In genomic region chr12:110794623-110795280, GRCh38 we compare ENCODE assay signal across 19 cellular contexts. TPM values are rescaled to one million over a fixed set of nuclear protein-coding genes. Genes with fewer than 3 reads are reported as not detected.
DNase-seq lines count a peak whose midpoint lies in the region; ATAC-seq and TF ChIP-seq lines count a peak whose summit lies in the region.
"Had no signal": no experiment of that assay in that cellular context is flagged by ENCODE, and none has a peak within 500 bp of the region (broad histone marks: within the 10 kb centered on the region; RNA-seq: fewer than 3 reads in every experiment).

No MANE protein-coding gene starts in this region.

- no peaks in the 10 kb centered on the region for H3K27me3 Mint-ChIP-seq in stimulated activated naive CD8-positive, alpha-beta T cell treated with anti-CD3 and anti-CD28 coated beads, Interleukin-15, amount 100 ng/mL, for 72 hours
- peaks cover 11% of the 10 kb centered on the region for H3K27me3 Mint-ChIP-seq in neural progenitor cell (ENCODE audit: insufficient read depth, low read depth)
- no peaks in the 10 kb centered on the region for H3K27me3 Mint-ChIP-seq in activated T-cell treated with anti-CD3 and anti-CD28 coated beads, Interleukin-2, amount 50 U/mL, for 24 hours

- no peak for ATAC-seq in stimulated activated naive CD8-positive, alpha-beta T cell treated with anti-CD3 and anti-CD28 coated beads, Interleukin-15, amount 100 ng/mL, for 72 hours
- no peak for ATAC-seq in stimulated activated naive CD8-positive, alpha-beta T cell treated with anti-CD3 and anti-CD28 coated beads, Interleukin-15, Interleukin-2, amounts not matched to agents 100 U/mL and 50 U/mL, for 24 hours
- ATAC-seq in HG03442 (IDR thresholded peaks at IDR 0.05; ENCODE audit: unreplicated experiment) (no peak), GM19455 (IDR thresholded peaks at IDR 0.05; ENCODE audit: unreplicated experiment) (no peak)

- H3K4me1 Mint-ChIP-seq in stimulated activated naive CD8-positive, alpha-beta T cell treated with anti-CD3 and anti-CD28 coated beads, Interleukin-15, amount 100 ng/mL, for 72 hours: peaks cover 12% of the 10 kb centered on the region
- peaks cover 6% of the 10 kb centered on the region for H3K4me1 Mint-ChIP-seq in neural progenitor cell
- peaks cover 15% of the 10 kb centered on the region for H3K4me1 Mint-ChIP-seq in activated T-cell treated with anti-CD3 and anti-CD28 coated beads, Interleukin-2, amount 50 U/mL, for 24 hours (ENCODE audit: low read depth)

- H3K4me3 ChIP-seq in neural progenitor cell: no peak overlapping the region
- H3K4me3 ChIP-seq: vagina had no signal

- no peak overlapping the region for H2AFZ ChIP-seq in neural progenitor cell (replicated peaks)

- H3K36me3 Mint-ChIP-seq in neural progenitor cell: no peaks in the 10 kb centered on the region
- H3K36me3 Mint-ChIP-seq in activated T-cell treated with anti-CD3 and anti-CD28 coated beads, Interleukin-2, amount 50 U/mL, for 24 hours (ENCODE audit: low read depth): no peaks in the 10 kb centered on the region

- H3K27ac ChIP-seq in neural progenitor cell: no peak overlapping the region
- H3K27ac ChIP-seq: vagina had no signal

- peak overlapping the region; percentile 31 to 51 for H3K27ac Mint-ChIP-seq in stimulated activated naive CD8-positive, alpha-beta T cell treated with anti-CD3 and anti-CD28 coated beads, Interleukin-15, amount 100 ng/mL, for 72 hours
- H3K27ac Mint-ChIP-seq in neural progenitor cell: peak overlapping the region; percentile 24
- H3K27ac Mint-ChIP-seq in activated T-cell treated with anti-CD3 and anti-CD28 coated beads, Interleukin-2, amount 50 U/mL, for 24 hours: no peak overlapping the region

- no peaks in the 10 kb centered on the region for H3K79me2 ChIP-seq in neural progenitor cell (ENCODE audit: low read depth)

- no peaks in the 10 kb centered on the region for H3K36me3 ChIP-seq in neural progenitor cell
- H3K36me3 ChIP-seq: vagina had no signal

- H3K4me2 ChIP-seq in neural progenitor cell: no peak overlapping the region

- no peaks in the 10 kb centered on the region for H3K9me3 Mint-ChIP-seq in stimulated activated naive CD8-positive, alpha-beta T cell treated with anti-CD3 and anti-CD28 coated beads, Interleukin-15, amount 100 ng/mL, for 72 hours
- H3K9me3 Mint-ChIP-seq in neural progenitor cell: no peaks in the 10 kb centered on the region
- H3K9me3 Mint-ChIP-seq in activated T-cell treated with anti-CD3 and anti-CD28 coated beads, Interleukin-2, amount 50 U/mL, for 24 hours: peaks cover 2% of the 10 kb centered on the region

- peaks cover 5% of the 10 kb centered on the region for H3K4me1 ChIP-seq in neural progenitor cell

- H3K9ac ChIP-seq in neural progenitor cell: no peak overlapping the region

- no peak overlapping the region for H3K4me3 Mint-ChIP-seq in stimulated activated naive CD8-positive, alpha-beta T cell treated with anti-CD3 and anti-CD28 coated beads, Interleukin-15, amount 100 ng/mL, for 72 hours
- no peak overlapping the region for H3K4me3 Mint-ChIP-seq in neural progenitor cell
- no peak overlapping the region for H3K4me3 Mint-ChIP-seq in activated T-cell treated with anti-CD3 and anti-CD28 coated beads, Interleukin-2, amount 50 U/mL, for 24 hours
- H3K4me3 Mint-ChIP-seq: naive B cell had no signal

- DNase-seq in stimulated activated naive CD8-positive, alpha-beta T cell treated with anti-CD3 and anti-CD28 coated beads, Interleukin-15, amount 100 ng/mL, for 72 hours: no peak
- DNase-seq in stimulated activated naive CD8-positive, alpha-beta T cell treated with anti-CD3 and anti-CD28 coated beads, Interleukin-15, Interleukin-2, amounts not matched to agents 100 U/mL and 50 U/mL, for 24 hours: no peak
- DNase-seq in fibroblast of the conjunctiva (ENCODE audit: low read depth) (peak; percentile 13), neural progenitor cell (ENCODE audit: low spot score) (no peak)
- DNase-seq in activated T-cell treated with anti-CD3 and anti-CD28 coated beads, Interleukin-2, amount 50 U/mL, for 24 hours: no peak
- DNase-seq in stimulated activated CD8-positive, alpha-beta memory T cell treated with anti-CD3 and anti-CD28 coated beads, Interleukin-4, amount 100 ng/mL, for 48 hours: no peak
- DNase-seq: activated CD8-positive, alpha-beta memory T cell treated with anti-CD3 and anti-CD28 coated beads for 24 hours; glutamatergic neuron; H7; islet precursor cell; naive B cell; NCI-H1436; NCI-H226; OCI-M1; stimulated activated CD4-positive, alpha-beta T cell treated with anti-CD3 and anti-CD28 coated beads, Interleukin-2, amount 100 ng/mL, for 48 hours had no signal

- no peaks in the 10 kb centered on the region for H3K27me3 ChIP-seq in neural progenitor cell
- H3K27me3 ChIP-seq: vagina had no signal

- H3F3A ChIP-seq in neural progenitor cell (ENCODE audit: low read depth): no peaks in the 10 kb centered on the region

- no peaks in the 10 kb centered on the region for H3K9me3 ChIP-seq in neural progenitor cell (ENCODE audit: low read depth)
- H3K9me3 ChIP-seq: vagina had no signal

- no peak for TF ChIP-seq CTCF in neural progenitor cell (IDR thresholded peaks at IDR 0.05)

- H4K20me1 ChIP-seq in neural progenitor cell (ENCODE audit: low read depth): no peaks in the 10 kb centered on the region

RNA-seq across cellular contexts. Expression of gene CCDC63, which starts 52.0 kb away (rescaled TPM):
- total RNA-seq in neural progenitor cell (ENCODE audit: low replicate concordance): 0.24 TPM in 1 of 2 replicates, not detected in the other
- total RNA-seq: bronchial epithelial cell, vagina had no signal

RNA-seq across cellular contexts. Expression of gene PPP1CC, which starts 52.1 kb away (rescaled TPM):
- 408 and 629 TPM in 2 replicates for total RNA-seq in neural progenitor cell (ENCODE audit: low replicate concordance)
